Comparison of ENCODE assay signal across 9 cellular contexts in the genomic region with DNA sequence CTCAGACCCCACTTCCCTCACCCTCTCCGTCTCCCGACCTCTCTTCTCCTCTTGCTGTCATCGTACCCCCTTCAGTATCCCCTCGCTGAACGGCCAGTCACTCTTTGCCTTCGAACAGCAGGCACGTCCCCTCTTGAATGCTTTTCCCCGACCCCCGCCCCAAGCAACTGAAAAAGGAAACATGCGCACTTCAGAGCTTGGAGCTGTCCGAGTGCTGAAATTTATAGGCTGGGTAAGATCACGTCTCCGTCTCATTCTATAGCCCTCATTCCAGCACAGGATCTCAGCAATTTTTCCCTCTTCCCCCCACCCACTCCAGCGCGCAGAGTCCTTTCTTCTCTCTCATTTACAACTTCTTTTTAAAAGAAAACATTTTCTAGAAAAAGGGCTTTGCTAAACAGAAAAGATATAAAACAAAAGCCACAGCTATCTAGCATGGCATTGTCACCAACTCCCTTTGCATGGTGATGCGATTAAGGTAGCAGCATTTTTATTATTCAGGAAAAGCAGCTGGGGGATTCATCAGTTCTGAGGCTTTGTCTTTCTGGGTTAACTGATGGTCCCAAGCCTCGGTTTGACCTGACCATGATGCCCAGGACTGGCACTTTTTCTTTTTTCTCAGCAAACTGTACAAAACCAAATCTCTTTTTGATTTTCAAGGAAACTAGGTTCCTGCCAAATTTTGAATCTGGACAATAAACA. TPM values are rescaled to one million over a fixed set of nuclear protein-coding genes. Genes with fewer than 3 reads are reported as not detected.
DNase-seq lines count a peak whose midpoint lies in the region; ATAC-seq and TF ChIP-seq lines count a peak whose summit lies in the region.
"Had no signal": no experiment of that assay in that cellular context is flagged by ENCODE, and none has a peak within 500 bp of the region (broad histone marks: within the 10 kb centered on the region; RNA-seq: fewer than 3 reads in every experiment).

A gene (plus strand): TSS at position 249 of the 702 bp plus-strand sequence. CDS start 522 bp downstream, outside the sequence.

- H3K27me3 ChIP-seq in IMR-90 (ENCODE audit: control insufficient read depth, insufficient read depth, low read length) (no peaks in the 10 kb centered on the region), brain microvascular endothelial cell (replicated peaks) (no peaks in the 10 kb centered on the region), gastroesophageal sphincter (no peaks in the 10 kb centered on the region), tibial nerve (no peaks in the 10 kb centered on the region)

- peak within 1 kb of the TSS; percentile 23; the same call in 1 of the 2 replicates for H3K4me2 ChIP-seq in IMR-90 (ENCODE audit: low read depth, low read length)

- H4K5ac ChIP-seq in IMR-90 (ENCODE audit: low read depth, low read length) = no peak within 1 kb of the TSS

- no peak for TF ChIP-seq CTCF in Calu3 (IDR thresholded peaks at IDR 0.05; ENCODE audit: unreplicated experiment)
- no peak for TF ChIP-seq CTCF in IMR-90 (conservative IDR thresholded peaks at IDR 0.05; ENCODE audit: low read depth, low read length)
- no peak for TF ChIP-seq CTCF in brain microvascular endothelial cell (IDR thresholded peaks at IDR 0.05; ENCODE audit: low read depth, low read length, missing control alignments)
- no peak for TF ChIP-seq CTCF in mesothelial cell of epicardium (IDR thresholded peaks at IDR 0.05; ENCODE audit: unreplicated experiment)
- TF ChIP-seq CTCF in gastroesophageal sphincter (IDR thresholded peaks at IDR 0.05) = no peak
- no peak for TF ChIP-seq CTCF in tibial nerve (IDR thresholded peaks at IDR 0.05)

- H2BK120ac ChIP-seq in IMR-90 (ENCODE audit: low read depth, low read length) = no peak within 1 kb of the TSS

- ATAC-seq in IMR-90 (ENCODE audit: low read depth) = 0 out of 2 replicates have a peak, but pooled peaks have one; percentile 37
- no peak for ATAC-seq in HG03045 (IDR thresholded peaks at IDR 0.05; ENCODE audit: unreplicated experiment)
- no peak for ATAC-seq in gastroesophageal sphincter
- ATAC-seq: T-cell had no signal

- in situ Hi-C loops in IMR-90 (cut with MboI; ENCODE audit: low sequenced_read_pairs) (no loop called here), brain microvascular endothelial cell (cut with HindIII; ENCODE audit: low pct_ligation_motif_present, low sequenced_read_pairs) (no loop called here)

- H3K23ac ChIP-seq in IMR-90 (ENCODE audit: low read depth, low read length) = no peak within 1 kb of the TSS

- H3K4me1 Mint-ChIP-seq in Calu3 (ENCODE audit: low read depth, unreplicated experiment) (no peaks in the 10 kb centered on the region), mesothelial cell of epicardium (peaks cover 2% of the 10 kb centered on the region)

- peak within 1 kb of the TSS; percentile 65 for H3K4me3 Mint-ChIP-seq in Calu3 (ENCODE audit: low read depth, unreplicated experiment)
- peak within 1 kb of the TSS; percentile 72 for H3K4me3 Mint-ChIP-seq in mesothelial cell of epicardium
- H3K4me3 Mint-ChIP-seq: T-cell had no signal

- H3K36me3 ChIP-seq in IMR-90 (ENCODE audit: control insufficient read depth, insufficient read depth, low read length) = no peaks in the 10 kb centered on the region
- H3K36me3 ChIP-seq in brain microvascular endothelial cell (replicated peaks) = no peaks in the 10 kb centered on the region
- no peaks in the 10 kb centered on the region for H3K36me3 ChIP-seq in gastroesophageal sphincter
- H3K36me3 ChIP-seq in tibial nerve = no peaks in the 10 kb centered on the region

- H3K9me1 ChIP-seq in IMR-90 (ENCODE audit: insufficient read depth, low read length) = no peaks in the 10 kb centered on the region

- H3K27ac Mint-ChIP-seq in Calu3 (ENCODE audit: unreplicated experiment) (no peak within 1 kb of the TSS), mesothelial cell of epicardium (no peak within 1 kb of the TSS)
- H3K27ac Mint-ChIP-seq: T-cell had no signal

- H3K56ac ChIP-seq in IMR-90 (ENCODE audit: extremely low read depth, insufficient read depth, low read length) = no peak within 1 kb of the TSS; the same call in 1 of the 2 replicates

- H3K4ac ChIP-seq in IMR-90 (ENCODE audit: low read depth, low read length) = no peak within 1 kb of the TSS

- no peak within 1 kb of the TSS for H2BK5ac ChIP-seq in IMR-90 (ENCODE audit: low read depth, low read length, poor library complexity, severe bottlenecking)

- CTCF ChIA-PET in Calu3 (lab: Charles Lee) = interaction anchor here (0.6 to 1.6 kb wide), 8 partner anchors 21 to 465 kb away, joined by 3 to 8 read pairs (median 4); no protein-coding TSS in a partner anchor
- CTCF ChIA-PET in IMR-90 (lab: Yijun Ruan, JAX) = no interaction called here

- TF ChIP-seq RAD21 in IMR-90 (IDR thresholded peaks at IDR 0.05; ENCODE audit: low read length) = no peak

- TF ChIP-seq POLR2A in IMR-90 (IDR thresholded peaks at IDR 0.05; ENCODE audit: low read depth, low read length) = no peak
- TF ChIP-seq POLR2A in gastroesophageal sphincter (IDR thresholded peaks at IDR 0.05) = no peak
- TF ChIP-seq POLR2A in tibial nerve (IDR thresholded peaks at IDR 0.05) = no peak

- intact Hi-C loops in Calu3 (cut with micrococcal nuclease; ENCODE audit: unreplicated experiment) (loop anchor here (2.0 to 10.0 kb wide), 2 partner anchors 145 to 491 kb away; no protein-coding TSS in a partner anchor), IMR-90 (cut with micrococcal nuclease) (loop anchor here (2.0 kb wide), 1 partner anchor 491 kb away; no protein-coding TSS in a partner anchor)

- BruUV-seq in Calu3 (replicated peaks; lab: Mats Ljungman, UMichigan) (no TSS peak), IMR-90 (replicated peaks; lab: Mats Ljungman, UMichigan) (no TSS peak)

- no peak within 1 kb of the TSS for H3K27ac ChIP-seq in IMR-90 (ENCODE audit: insufficient read depth, low read length)
- no peak within 1 kb of the TSS for H3K27ac ChIP-seq in brain microvascular endothelial cell
- no peak within 1 kb of the TSS for H3K27ac ChIP-seq in gastroesophageal sphincter
- no peak within 1 kb of the TSS for H3K27ac ChIP-seq in tibial nerve

- no peak within 1 kb of the TSS for H3K14ac ChIP-seq in IMR-90 (replicated peaks; ENCODE audit: low read depth, low read length)

- no peak within 1 kb of the TSS for H2BK15ac ChIP-seq in IMR-90 (ENCODE audit: low read depth, low read length)

- H3K4me1 ChIP-seq in IMR-90 (ENCODE audit: control insufficient read depth, insufficient read depth, low read length) (no peaks in the 10 kb centered on the region), gastroesophageal sphincter (peaks cover 0 to 5% (median 0%) of the 10 kb centered on the region in 3 donors), tibial nerve (peaks cover 0 to 8% (median 0%) of the 10 kb centered on the region in 4 donors)

- no peak for TF ChIP-seq EP300 in gastroesophageal sphincter (IDR thresholded peaks at IDR 0.05)
- no peak for TF ChIP-seq EP300 in tibial nerve (IDR thresholded peaks at IDR 0.05)

- no peak within 1 kb of the TSS for H3K18ac ChIP-seq in IMR-90 (ENCODE audit: low read depth, low read length)

- no peak within 1 kb of the TSS for H3K4me3 ChIP-seq in IMR-90 (ENCODE audit: insufficient read depth, low read depth, low read length)
- H3K4me3 ChIP-seq in brain microvascular endothelial cell (ENCODE audit: low read depth, low read length) = peak within 1 kb of the TSS; percentile 32
- H3K4me3 ChIP-seq in gastroesophageal sphincter = no peak within 1 kb of the TSS
- peak within 1 kb of the TSS in 1 of 4 donors; percentile 27 for H3K4me3 ChIP-seq in tibial nerve

- 21% methylated on average over 5 of the region's 17 CpGs; no CpG with 5 or more reads in 1 of the 2 experiments for WGBS in IMR-90 (ENCODE audit: extremely low coverage in 2 of 2, insufficient read length in 1 of 2), 2 experiments
- WGBS in gastroesophageal sphincter (ENCODE audit: low coverage in 1 of 2), 2 donors = 7 to 20% methylated on average over 3 to 11 of the region's 17 CpGs
- WGBS in tibial nerve, 2 donors = 10 to 21% methylated on average over 16 to 17 of the region's 17 CpGs

- no peak within 1 kb of the TSS for H3K9ac ChIP-seq in IMR-90 (ENCODE audit: low read depth, low read length)

- H2AK5ac ChIP-seq in IMR-90 (ENCODE audit: low read depth, low read length) = no peak within 1 kb of the TSS

- no peaks in the 10 kb centered on the region for H3K79me1 ChIP-seq in IMR-90 (ENCODE audit: low read depth in 1 of 2, low read length in 2 of 2)

- H3K9me3 Mint-ChIP-seq in Calu3 (ENCODE audit: low read depth, unreplicated experiment) (peaks cover 7% of the 10 kb centered on the region), mesothelial cell of epicardium (peaks cover 17% of the 10 kb centered on the region)
- H3K9me3 Mint-ChIP-seq: T-cell had no signal

- dilution Hi-C loops in IMR-90 (cut with HindIII; ENCODE audit: low sequenced_read_pairs, unreplicated experiment) = no loop called here

- POLR2A ChIA-PET in IMR-90 (lab: Charles Lee; ENCODE audit: unreplicated experiment) = no interaction called here

- H4K20me1 ChIP-seq in IMR-90 (ENCODE audit: insufficient read depth, low read length) = no peaks in the 10 kb centered on the region

- no peaks in the 10 kb centered on the region for H3K9me3 ChIP-seq in IMR-90 (ENCODE audit: control insufficient read depth, insufficient read depth, low read length)
- no peaks in the 10 kb centered on the region for H3K9me3 ChIP-seq in gastroesophageal sphincter
- no peaks in the 10 kb centered on the region for H3K9me3 ChIP-seq in tibial nerve

- H4K8ac ChIP-seq in IMR-90 (ENCODE audit: low read depth in 2 of 2, low read length in 2 of 2) = no peak within 1 kb of the TSS

- no peak within 1 kb of the TSS for H4K91ac ChIP-seq in IMR-90 (ENCODE audit: insufficient read depth, low read depth, low read length)

- no peaks in the 10 kb centered on the region for H3K27me3 Mint-ChIP-seq in Calu3 (ENCODE audit: unreplicated experiment)
- peaks cover 4% of the 10 kb centered on the region for H3K27me3 Mint-ChIP-seq in mesothelial cell of epicardium (ENCODE audit: low read depth)

- DNase-seq in Calu3 (peak; percentile 30), IMR-90 (peak; percentile 13), brain microvascular endothelial cell (peak; percentile 2), mesothelial cell of epicardium (ENCODE audit: low spot score in 2 of 2, unreplicated experiment in 2 of 2) (peak; percentile 22 to 51), tibial nerve (ENCODE audit: low spot score in 2 of 2) (no peak), GM19240 (ENCODE audit: insufficient read length, low spot score) (no peak)

- H2AK9ac ChIP-seq in IMR-90 (replicated peaks; ENCODE audit: low read depth, low read length, poor library complexity) = no peak within 1 kb of the TSS

- H3K36me3 Mint-ChIP-seq in Calu3 (ENCODE audit: insufficient read depth, unreplicated experiment) (no peaks in the 10 kb centered on the region), mesothelial cell of epicardium (no peaks in the 10 kb centered on the region)
- H3K36me3 Mint-ChIP-seq: T-cell had no signal

- no peak within 1 kb of the TSS for H2AFZ ChIP-seq in IMR-90 (replicated peaks; ENCODE audit: low read length, poor library complexity)

- H2BK20ac ChIP-seq in IMR-90 (ENCODE audit: low read depth, low read length) = no peak within 1 kb of the TSS

RNA-seq across cellular contexts. Expression of the gene that starts here (rescaled TPM):
- total RNA-seq in Calu3 (2022) = not detected in 2 replicates
- not detected in 2 replicates for total RNA-seq in IMR-90 (2012; rRNA removed)
- polyA plus RNA-seq in IMR-90 (2012; rRNA removed) = not detected in 2 replicates
- not detected in 2 replicates for polyA plus RNA-seq in IMR-90 (2012; cell fraction: cytosol; rRNA removed)
- polyA plus RNA-seq in IMR-90 (2012; cell fraction: nucleus; rRNA removed; ENCODE audit: low replicate concordance) = not detected in 2 replicates
- not detected in 3 replicates for total RNA-seq in mesothelial cell of epicardium
- total RNA-seq in gastroesophageal sphincter = not detected
- total RNA-seq in tibial nerve = not detected
- total RNA-seq: T-cell had no signal

Comparison
In these comparisons a context has a peak if more than half of its experiments do, and no peak if none do; other contexts are left out.
1. Peak in DNase-seq in Calu3; RNA of the gene not detected or under 1 TPM.
2. Peak in DNase-seq, ATAC-seq and H3K4me2 ChIP-seq in IMR-90; RNA of the gene not detected or under 1 TPM.
3. Peak in DNase-seq in mesothelial cell of epicardium; RNA of the gene not detected or under 1 TPM.